ENCODE assay signal across 8 cellular contexts in genomic region chr19:37317403-37318209, GRCh38. TPM values are rescaled to one million over a fixed set of nuclear protein-coding genes. Genes with fewer than 3 reads are reported as not detected.
DNase-seq lines count a peak whose midpoint lies in the region; ATAC-seq and TF ChIP-seq lines count a peak whose summit lies in the region.

No MANE protein-coding gene starts in this region.

- no peaks in the 10 kb centered on the region for H3K27me3 ChIP-seq in adrenal gland
- no peaks in the 10 kb centered on the region for H3K27me3 ChIP-seq in heart left ventricle
- no peaks in the 10 kb centered on the region for H3K27me3 ChIP-seq in upper lobe of right lung

- H3K9me3 ChIP-seq in adrenal gland (replicated peaks in 1 of 3) (no peaks in the 10 kb centered on the region), heart left ventricle (peaks cover 0 to 10% (median 0%) of the 10 kb centered on the region in 12 donors), upper lobe of right lung (no peaks in the 10 kb centered on the region)

- ATAC-seq in HG02759 (IDR thresholded peaks at IDR 0.05; ENCODE audit: unreplicated experiment): peak; percentile 97
- ATAC-seq in heart left ventricle: peak; percentile 98 to 99 (median 98)
- ATAC-seq in upper lobe of right lung: peak; percentile 99

- TF ChIP-seq CTCF in GM12873 (IDR thresholded peaks at IDR 0.05; ENCODE audit: insufficient read depth, low read depth, low read length, missing control alignments) (peak; percentile 39), adrenal gland (IDR thresholded peaks at IDR 0.05) (peak; percentile 12 to 53 (median 22)), heart left ventricle (IDR thresholded peaks at IDR 0.05) (peak in 9 of 12 donors; percentile 2 to 69 (median 34)), upper lobe of right lung (IDR thresholded peaks at IDR 0.05) (peak; percentile 36)

- H3K36me3 ChIP-seq in adrenal gland (replicated peaks in 1 of 2): no peaks in the 10 kb centered on the region
- peaks cover 0 to 11% (median 2%) of the 10 kb centered on the region in 9 donors for H3K36me3 ChIP-seq in heart left ventricle
- no peaks in the 10 kb centered on the region for H3K36me3 ChIP-seq in upper lobe of right lung

- peaks cover 7 to 24% of the 10 kb centered on the region in 2 donors for H3K4me1 ChIP-seq in adrenal gland (replicated peaks in 1 of 2)
- H3K4me1 ChIP-seq in heart left ventricle: peaks cover 0 to 48% (median 20%) of the 10 kb centered on the region in 12 donors
- peaks cover 18% of the 10 kb centered on the region for H3K4me1 ChIP-seq in upper lobe of right lung

- intact Hi-C loops in adrenal gland (cut with DNase I) (no loop called here), heart left ventricle (cut with DNase I) (loop anchor here in 6 of 10 donors (1.0 to 10.0 kb wide), 6 partner anchors 17 to 903 kb away; partner anchors contain the start of genes ZNF527 (in 4 of the 6), ZNF569 (in 3 of the 6), ZNF570 (in 3 of the 6) and ZNF383 (in 2 of the 6)), upper lobe of right lung (cut with DNase I) (no loop called here)

- WGBS in adrenal gland, 4 donors: 0 to 1% (median 0%) methylated on average over 31 to 57 of the region's 57 CpGs
- WGBS in heart left ventricle, 4 donors: 0 to 1% (median 1%) methylated on average over 25 to 57 of the region's 57 CpGs

- H3K27ac ChIP-seq in adrenal gland: peak overlapping the region; percentile 76 to 91 (median 91)
- peak overlapping the region; percentile 72 to 92 (median 88) for H3K27ac ChIP-seq in heart left ventricle
- H3K27ac ChIP-seq in upper lobe of right lung: peak overlapping the region; percentile 88

- H3K4me3 ChIP-seq in adrenal gland (peak overlapping the region; percentile 62 to 97 (median 76)), heart left ventricle (peak overlapping the region; percentile 75 to 96 (median 80)), upper lobe of right lung (peak overlapping the region; percentile 72)

- DNase-seq in NCI-H1417 (lab: John Stamatoyannopoulos, UW) (peak; percentile 87 to 97 (median 96)), SW 1271 (lab: John Stamatoyannopoulos, UW) (peak; percentile 77 to 98), adrenal gland (peak; percentile 96 to 99 (median 98)), heart left ventricle (peak; percentile 95 to 97 (median 96)), pons (ENCODE audit: low spot score) (peak; percentile 99), upper lobe of right lung (peak; percentile 96)

- peak; percentile 67 to 86 for TF ChIP-seq POLR2A in adrenal gland (IDR thresholded peaks at IDR 0.05)
- peak; percentile 42 to 60 for TF ChIP-seq POLR2A in heart left ventricle (IDR thresholded peaks at IDR 0.05)

RNA-seq across cellular contexts. Expression of gene ZNF527, which starts 53.3 kb away (rescaled TPM):
- 10 to 100 TPM in 2 of 8 donors, 1 to 10 TPM in 6; 1.8 to 11.4 (median 6.9) TPM for total RNA-seq in adrenal gland
- polyA plus RNA-seq in adrenal gland: 1 to 10 TPM; 3.0 to 6.3 (median 5.9) TPM
- 1 to 10 TPM; 3.9 to 9.3 (median 6.1) TPM for total RNA-seq in heart left ventricle
- polyA plus RNA-seq in heart left ventricle: 1 to 10 TPM; 4.0 to 5.3 TPM
- total RNA-seq in upper lobe of right lung: 6.3 TPM

Comparison
In these comparisons a context has a peak if more than half of its experiments do, and no peak if none do; other contexts are left out.
1. Peak in every context shown above with its lines: DNase-seq, ATAC-seq, H3K4me3 ChIP-seq and H3K27ac ChIP-seq.
2. intact Hi-C loops: an anchor here in heart left ventricle (1.0 to 10.0 kb wide); none called in adrenal gland and upper lobe of right lung.